In the genomic region with DNA sequence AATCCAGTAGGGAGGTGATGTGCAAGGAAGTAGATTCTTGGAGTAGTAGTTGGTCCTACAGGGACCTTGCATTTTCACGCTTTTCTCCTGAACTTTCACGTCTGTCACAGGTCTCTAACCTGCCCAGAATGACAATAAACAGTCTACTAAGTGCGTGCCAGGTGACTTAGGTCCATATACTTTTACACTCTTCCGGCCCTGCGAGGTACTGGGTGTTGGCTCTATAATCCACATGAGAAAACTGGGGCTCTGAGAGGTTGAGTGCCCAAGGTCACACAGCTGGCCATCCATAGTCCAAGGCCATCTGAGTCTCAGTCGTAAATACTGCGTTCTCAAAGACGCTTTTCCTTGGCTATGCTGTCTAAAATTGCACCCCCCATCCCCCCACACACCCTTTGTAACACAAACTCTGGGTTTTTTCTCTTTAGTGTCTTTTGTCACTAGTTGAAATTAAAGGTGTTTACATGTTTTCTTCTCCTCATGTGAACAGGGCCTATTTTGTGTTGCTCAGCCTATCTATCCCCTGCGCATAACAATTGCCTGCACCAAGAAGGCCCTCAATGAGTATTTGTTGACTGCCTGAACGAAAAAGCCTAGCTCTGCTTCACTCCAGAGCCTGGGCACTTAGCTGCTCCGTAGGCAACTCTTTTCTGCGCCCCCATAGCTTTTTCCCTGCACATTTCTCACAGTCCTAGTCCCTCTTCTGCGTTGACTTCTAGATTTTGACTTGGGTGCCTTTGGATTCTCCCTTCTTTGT, we compare ENCODE assay signal across 8 cellular contexts. TPM values are rescaled to one million over a fixed set of nuclear protein-coding genes. Genes with fewer than 3 reads are reported as not detected.
DNase-seq lines count a peak whose midpoint lies in the region; ATAC-seq and TF ChIP-seq lines count a peak whose summit lies in the region.

No MANE protein-coding gene starts in this region.

- H3K4me1 Mint-ChIP-seq in activated T-helper 1 cell treated with anti-CD3 and anti-CD28 coated beads, Interleukin-12 subunit alpha, Interleukin-12 subunit beta, Interleukin-2, Interleukin-4 antibody, amounts not matched to agents 30 ng/mL and 10 ng/mL and 1 ng/mL, durations not matched to agents 14 hours and 24 hours and 36 hours (ENCODE audit: low read depth): peaks cover 68% of the 10 kb centered on the region

- no peaks in the 10 kb centered on the region for H3K9me3 Mint-ChIP-seq in activated T-helper 1 cell treated with anti-CD3 and anti-CD28 coated beads, Interleukin-12 subunit alpha, Interleukin-12 subunit beta, Interleukin-2, Interleukin-4 antibody, amounts not matched to agents 30 ng/mL and 10 ng/mL and 1 ng/mL, durations not matched to agents 14 hours and 24 hours and 36 hours

- H3K36me3 ChIP-seq in iPS-18a (ENCODE audit: control insufficient read depth, low read depth, low read length) (peaks cover 20% of the 10 kb centered on the region), stomach smooth muscle (ENCODE audit: control insufficient read depth in 2 of 2, insufficient read depth in 2 of 2, low read length in 2 of 2) (peaks cover 4 to 10% of the 10 kb centered on the region in 2 donors)

- H3K27ac Mint-ChIP-seq in activated T-helper 1 cell treated with anti-CD3 and anti-CD28 coated beads, Interleukin-12 subunit alpha, Interleukin-12 subunit beta, Interleukin-2, Interleukin-4 antibody, amounts not matched to agents 30 ng/mL and 10 ng/mL and 1 ng/mL, durations not matched to agents 14 hours and 24 hours and 36 hours: peak overlapping the region; percentile 84

- ATAC-seq in GM18505 (IDR thresholded peaks at IDR 0.05; ENCODE audit: unreplicated experiment) (peak; percentile 2), HG03159 (IDR thresholded peaks at IDR 0.05; ENCODE audit: unreplicated experiment) (peak; percentile 7), HG03571 (IDR thresholded peaks at IDR 0.05; ENCODE audit: unreplicated experiment) (no peak)

- H3K4me3 Mint-ChIP-seq in activated T-helper 1 cell treated with anti-CD3 and anti-CD28 coated beads, Interleukin-12 subunit alpha, Interleukin-12 subunit beta, Interleukin-2, Interleukin-4 antibody, amounts not matched to agents 30 ng/mL and 10 ng/mL and 1 ng/mL, durations not matched to agents 14 hours and 24 hours and 36 hours: peak overlapping the region; percentile 96

- peaks cover 3% of the 10 kb centered on the region for H3K4me1 ChIP-seq in iPS-18a (ENCODE audit: control insufficient read depth, low read depth, low read length)
- H3K4me1 ChIP-seq in stomach smooth muscle (ENCODE audit: control insufficient read depth, insufficient read depth, low read length): peaks cover 15% of the 10 kb centered on the region

- H3K27me3 Mint-ChIP-seq in activated T-helper 1 cell treated with anti-CD3 and anti-CD28 coated beads, Interleukin-12 subunit alpha, Interleukin-12 subunit beta, Interleukin-2, Interleukin-4 antibody, amounts not matched to agents 30 ng/mL and 10 ng/mL and 1 ng/mL, durations not matched to agents 14 hours and 24 hours and 36 hours (ENCODE audit: insufficient read depth): peaks cover 9% of the 10 kb centered on the region

- peaks cover 18% of the 10 kb centered on the region for H3K27me3 ChIP-seq in iPS-18a (ENCODE audit: control insufficient read depth, insufficient read depth, low read length)
- peaks cover 0 to 2% of the 10 kb centered on the region in 2 donors for H3K27me3 ChIP-seq in stomach smooth muscle (ENCODE audit: control insufficient read depth in 1 of 2, insufficient read depth in 2 of 2, low read length in 2 of 2)

- H3K9me3 ChIP-seq in iPS-18a (ENCODE audit: control insufficient read depth, low read depth, low read length) (no peaks in the 10 kb centered on the region), stomach smooth muscle (ENCODE audit: control insufficient read depth in 2 of 2, low read length in 2 of 2) (no peaks in the 10 kb centered on the region)

- peak overlapping the region; percentile 49 for H3K27ac ChIP-seq in iPS-18a (ENCODE audit: low read length)
- H3K27ac ChIP-seq in stomach smooth muscle (ENCODE audit: low read length): no peak overlapping the region

- H3K4me3 ChIP-seq in iPS-18a (ENCODE audit: low read length) (peak overlapping the region; percentile 94), stomach smooth muscle (ENCODE audit: low read length in 2 of 2) (peak overlapping the region; percentile 88 to 92)

- H3K36me3 Mint-ChIP-seq in activated T-helper 1 cell treated with anti-CD3 and anti-CD28 coated beads, Interleukin-12 subunit alpha, Interleukin-12 subunit beta, Interleukin-2, Interleukin-4 antibody, amounts not matched to agents 30 ng/mL and 10 ng/mL and 1 ng/mL, durations not matched to agents 14 hours and 24 hours and 36 hours (ENCODE audit: low read depth): peaks cover 49% of the 10 kb centered on the region

- H3K9ac ChIP-seq in iPS-18a (ENCODE audit: low read length) (peak overlapping the region; percentile 86), stomach smooth muscle (ENCODE audit: low read length in 2 of 2) (peak overlapping the region; percentile 84)

- intact Hi-C loops in activated T-helper 1 cell treated with anti-CD3 and anti-CD28 coated beads, Interleukin-12 subunit alpha, Interleukin-12 subunit beta, Interleukin-2, Interleukin-4 antibody, amounts not matched to agents 30 ng/mL and 10 ng/mL and 1 ng/mL, durations not matched to agents 14 hours and 24 hours and 36 hours (cut with micrococcal nuclease): loop anchor here (2.0 to 10.0 kb wide), 3 partner anchors 27 to 1862 kb away; a partner anchor contains a TSS

- no peak for TF ChIP-seq POLR2A in GM18505 (IDR thresholded peaks at IDR 0.05; ENCODE audit: borderline replicate concordance, extremely low read depth, insufficient read depth, insufficient read length)

- DNase-seq in activated T-helper 1 cell treated with anti-CD3 and anti-CD28 coated beads, Interleukin-12 subunit alpha, Interleukin-12 subunit beta, Interleukin-2, Interleukin-4 antibody, amounts not matched to agents 30 ng/mL and 10 ng/mL and 1 ng/mL, durations not matched to agents 14 hours and 24 hours and 36 hours (ENCODE audit: low spot score): no peak
- no peak for DNase-seq in NCI-H187 (lab: John Stamatoyannopoulos, UW)
- DNase-seq in retina: no peak

RNA-seq across cellular contexts. Expression of a gene that starts 0.9 kb away (rescaled TPM):
- 394 and 397 TPM in 2 replicates for total RNA-seq in activated T-helper 1 cell treated with anti-CD3 and anti-CD28 coated beads, Interleukin-12 subunit alpha, Interleukin-12 subunit beta, Interleukin-2, Interleukin-4 antibody, amounts not matched to agents 30 ng/mL and 10 ng/mL and 1 ng/mL, durations not matched to agents 14 hours and 24 hours and 36 hours

RNA-seq across cellular contexts. Expression of a gene that starts 35.3 kb away (rescaled TPM):
- not detected in 2 replicates for total RNA-seq in activated T-helper 1 cell treated with anti-CD3 and anti-CD28 coated beads, Interleukin-12 subunit alpha, Interleukin-12 subunit beta, Interleukin-2, Interleukin-4 antibody, amounts not matched to agents 30 ng/mL and 10 ng/mL and 1 ng/mL, durations not matched to agents 14 hours and 24 hours and 36 hours
